Comparison of ENCODE assay signal across 17 cellular contexts in genomic region chr12:54156578-54156977, GRCh38. TPM values are rescaled to one million over a fixed set of nuclear protein-coding genes. Genes with fewer than 3 reads are reported as not detected.
DNase-seq lines count a peak whose midpoint lies in the region; ATAC-seq and TF ChIP-seq lines count a peak whose summit lies in the region.
"Had no signal": no experiment of that assay in that cellular context is flagged by ENCODE, and none has a peak within 500 bp of the region (broad histone marks: within the 10 kb centered on the region; RNA-seq: fewer than 3 reads in every experiment).

No MANE protein-coding gene starts in this region.

- no peak for ATAC-seq in left colon

- H3K27me3 ChIP-seq in WERI-Rb-1 (ENCODE audit: insufficient read depth, low read depth, severe bottlenecking): no peaks in the 10 kb centered on the region

- DNase-seq in NCI-H82 (lab: John Stamatoyannopoulos, UW) (peak; percentile 84), NCI-H82 treated with DMSO at 0.1 percent for 48 hours (lab: John Stamatoyannopoulos, UW; ENCODE audit: unreplicated experiment) (no peak), WERI-Rb-1 (peak; percentile 51), nephron progenitor cell (no peak), type B pancreatic cell (ENCODE audit: extremely low spot score, unreplicated experiment) (no peak), NCI-H345 (lab: John Stamatoyannopoulos, UW) (no peak), DMS53 treated with DMSO at 0.1 percent for 48 hours (lab: John Stamatoyannopoulos, UW; ENCODE audit: unreplicated experiment) (no peak), left colon (no peak)
- DNase-seq: 8988T; CD8-positive, alpha-beta memory T cell; COR-L47; DMS 273 treated with DMSO at 0.1 percent for 48 hours; DMS53; H9 had no signal

- H3K27ac ChIP-seq in WERI-Rb-1: peak overlapping the region; percentile 65
- H3K27ac ChIP-seq: BLaER1, HL-60 had no signal

- no peaks in the 10 kb centered on the region; the same call in none of the 2 replicates for H3K36me3 ChIP-seq in WERI-Rb-1
- H3K36me3 ChIP-seq: BLaER1 had no signal

- H3K27me3 Mint-ChIP-seq in nephron progenitor cell (ENCODE audit: low read depth, poor library complexity): peaks cover 18% of the 10 kb centered on the region
- peaks cover 13% of the 10 kb centered on the region for H3K27me3 Mint-ChIP-seq in type B pancreatic cell

- H3K27ac Mint-ChIP-seq in nephron progenitor cell (no peak overlapping the region), type B pancreatic cell (peak overlapping the region; percentile 1)
- H3K27ac Mint-ChIP-seq: CD8-positive, alpha-beta memory T cell; H9 had no signal

- no peak for TF ChIP-seq CTCF in WERI-Rb-1 (IDR thresholded peaks at IDR 0.05; ENCODE audit: low read depth, low read length)
- no peak for TF ChIP-seq CTCF in nephron progenitor cell (IDR thresholded peaks at IDR 0.05)
- TF ChIP-seq CTCF in type B pancreatic cell (conservative IDR thresholded peaks at IDR 0.05): no peak

- H3K4me1 Mint-ChIP-seq in nephron progenitor cell (no peaks in the 10 kb centered on the region), type B pancreatic cell (ENCODE audit: unreplicated experiment) (peaks cover 72% of the 10 kb centered on the region)
- H3K4me1 Mint-ChIP-seq: CD14-positive monocyte had no signal

- H3K9me3 Mint-ChIP-seq in nephron progenitor cell: no peaks in the 10 kb centered on the region
- H3K9me3 Mint-ChIP-seq in type B pancreatic cell: no peaks in the 10 kb centered on the region
- H3K9me3 Mint-ChIP-seq: H9 had no signal

- H3K4me3 ChIP-seq in WERI-Rb-1 (ENCODE audit: low read depth, low read length): no peak overlapping the region
- H3K4me3 ChIP-seq: BLaER1 had no signal

- intact Hi-C loops in left colon (cut with DNase I, micrococcal nuclease): no loop called here

- no peaks in the 10 kb centered on the region for H3K9me3 ChIP-seq in WERI-Rb-1 (ENCODE audit: severe bottlenecking)
- H3K9me3 ChIP-seq: BLaER1 had no signal

- H3K4me3 Mint-ChIP-seq in nephron progenitor cell: peak overlapping the region; percentile 8
- H3K4me3 Mint-ChIP-seq in type B pancreatic cell: peak overlapping the region; percentile 15
- H3K4me3 Mint-ChIP-seq: CD8-positive, alpha-beta memory T cell; H9 had no signal

- H3K36me3 Mint-ChIP-seq in nephron progenitor cell (ENCODE audit: low read depth) (no peaks in the 10 kb centered on the region), type B pancreatic cell (no peaks in the 10 kb centered on the region)
- H3K36me3 Mint-ChIP-seq: CD14-positive monocyte had no signal

RNA-seq across cellular contexts. Expression of gene SMUG1, which starts 32.2 kb away (rescaled TPM):
- 48.3 and 52.5 TPM in 2 replicates for total RNA-seq in type B pancreatic cell (ENCODE audit: low replicate concordance)
- total RNA-seq in left colon: 10 to 100 TPM; 28.0 to 31.4 TPM

Comparison
In these comparisons a context has a peak if more than half of its experiments do, and no peak if none do; other contexts are left out.
1. DNase-seq: peak in NCI-H82 (single experiment) and WERI-Rb-1 (single experiment); none in NCI-H82 treated with DMSO at 0.1 percent for 48 hours (single experiment), nephron progenitor cell (single experiment), type B pancreatic cell (single experiment), NCI-H345 (single experiment), DMS53 treated with DMSO at 0.1 percent for 48 hours (single experiment) and left colon (0 of 2).